1 cellular context compared by ENCODE assay signal in genomic region chr10:44966129-44966815, GRCh38.
TF ChIP-seq lines count a peak whose summit lies in the region.

No MANE protein-coding gene starts in this region.

TF ChIP-seq in H1, 55 proteins besides CTCF, POLR2A, EP300 and RAD21 (continued from another document):
- no peak for TF ChIP-seq ATF3 (IDR thresholded peaks at IDR 0.05; ENCODE audit: insufficient read depth, low read depth, low read length)
- TF ChIP-seq RFX5 (IDR thresholded peaks at IDR 0.05; ENCODE audit: borderline replicate concordance, low read depth, low read length), result no peak
- TF ChIP-seq SUZ12 (IDR thresholded peaks at IDR 0.05; ENCODE audit: low read length), result no peak
- no peak for TF ChIP-seq CHD2 (IDR thresholded peaks at IDR 0.05; ENCODE audit: low read length)
- TF ChIP-seq TEAD4 (IDR thresholded peaks at IDR 0.05; ENCODE audit: low read depth, low read length), result no peak
- no peak for TF ChIP-seq KDM1A (IDR thresholded peaks at IDR 0.05; ENCODE audit: borderline replicate concordance, low read length)
- no peak for TF ChIP-seq CBX5 (IDR thresholded peaks at IDR 0.05; ENCODE audit: low read depth, low read length)
- no peak for TF ChIP-seq TCF12 (IDR thresholded peaks at IDR 0.05; ENCODE audit: low read depth, low read length)
- TF ChIP-seq MAFK (IDR thresholded peaks at IDR 0.05; ENCODE audit: low read depth, low read length), result no peak
- TF ChIP-seq ATF2 (IDR thresholded peaks at IDR 0.05; ENCODE audit: low read length), result no peak
- TF ChIP-seq ZNF274 (IDR thresholded peaks at IDR 0.05; ENCODE audit: borderline replicate concordance, extremely low read depth, low read length), result no peak
- TF ChIP-seq GTF2F1 (IDR thresholded peaks at IDR 0.05; ENCODE audit: borderline replicate concordance, low read depth, low read length), result no peak
- TF ChIP-seq USF2 (IDR thresholded peaks at IDR 0.05; ENCODE audit: low read length), result no peak
